Comparison of ENCODE assay signal across 6 cellular contexts in genomic region chr4:142773505-142773904, GRCh38.
"Had no signal": no experiment of that assay in that cellular context is flagged by ENCODE, and none has a peak within 500 bp of the region (broad histone marks: within the 10 kb centered on the region; RNA-seq: fewer than 3 reads in every experiment).

No MANE protein-coding gene starts in this region.

- DNase-seq: H9, HCEC 1CT, IMR-90, KG1 had no signal

- H3K4me3 ChIP-seq: GM23338, K562 had no signal

- ATAC-seq: GM23338, K562 had no signal

- H3K27ac Mint-ChIP-seq: GM23338, H9 had no signal

- H3K9me3 Mint-ChIP-seq: GM23338, H9 had no signal

- H3K4me3 Mint-ChIP-seq: GM23338, H9 had no signal
